12 cellular contexts compared by ENCODE assay signal in genomic region chr4:36990108-36990872, GRCh38.
DNase-seq lines count a peak whose midpoint lies in the region; ATAC-seq and TF ChIP-seq lines count a peak whose summit lies in the region.
"Had no signal": no experiment of that assay in that cellular context is flagged by ENCODE, and none has a peak within 500 bp of the region (broad histone marks: within the 10 kb centered on the region; RNA-seq: fewer than 3 reads in every experiment).

No MANE protein-coding gene starts in this region.

- CTCF ChIA-PET in WTC11 (lab: Charles Lee), result no interaction called here

- H3K4me3 Mint-ChIP-seq in WTC11 (no peak overlapping the region), osteocyte (ENCODE audit: unreplicated experiment) (no peak overlapping the region)
- H3K4me3 Mint-ChIP-seq: activated naive CD4-positive, alpha-beta T cell treated with anti-CD3 and anti-CD28 coated beads, Interleukin-2, amount 50 U/mL, for 24 hours had no signal

- peaks cover 6% of the 10 kb centered on the region for H3K27me3 Mint-ChIP-seq in WTC11 (ENCODE audit: low read depth)
- no peaks in the 10 kb centered on the region for H3K27me3 Mint-ChIP-seq in osteocyte (ENCODE audit: unreplicated experiment)
- H3K27me3 Mint-ChIP-seq: activated naive CD4-positive, alpha-beta T cell treated with anti-CD3 and anti-CD28 coated beads, Interleukin-2, amount 50 U/mL, for 24 hours had no signal

- H3K4me1 Mint-ChIP-seq in WTC11, result peaks cover 10% of the 10 kb centered on the region
- H3K4me1 Mint-ChIP-seq in osteocyte (ENCODE audit: unreplicated experiment), result no peaks in the 10 kb centered on the region
- H3K4me1 Mint-ChIP-seq: activated naive CD4-positive, alpha-beta T cell treated with anti-CD3 and anti-CD28 coated beads, Interleukin-2, amount 50 U/mL, for 24 hours had no signal

- H3K9me3 Mint-ChIP-seq in WTC11 (peaks cover 15% of the 10 kb centered on the region), osteocyte (ENCODE audit: unreplicated experiment) (peaks cover 15% of the 10 kb centered on the region)

- ATAC-seq in GM18519 (IDR thresholded peaks at IDR 0.05; ENCODE audit: low FRiP score, unreplicated experiment), result peak; percentile 80
- ATAC-seq in GM21381 (IDR thresholded peaks at IDR 0.05; ENCODE audit: unreplicated experiment), result peak; percentile 69
- peak; percentile 91 for ATAC-seq in HG03095 (IDR thresholded peaks at IDR 0.05; ENCODE audit: unreplicated experiment)
- no peak for ATAC-seq in WTC11

- TF ChIP-seq CTCF in WTC11 (IDR thresholded peaks at IDR 0.05) (no peak), osteocyte (IDR thresholded peaks at IDR 0.05) (no peak)

- DNase-seq in WTC11 (ENCODE audit: low spot score), result no peak
- DNase-seq in SHP77 treated with DMSO at 0.1 percent for 48 hours (lab: John Stamatoyannopoulos, UW), result no peak
- no peak for DNase-seq in amygdala (lab: John Stamatoyannopoulos, UW)
- DNase-seq in osteocyte (ENCODE audit: extremely low spot score, unreplicated experiment), result no peak
- DNase-seq in putamen (ENCODE audit: low spot score), result no peak
- DNase-seq: DMS79, mesenchymal stem cell, stomach had no signal

- POLR2A ChIA-PET in WTC11 (lab: Charles Lee), result no interaction called here

- H3K36me3 Mint-ChIP-seq in WTC11 (peaks cover 4% of the 10 kb centered on the region; the same call in 1 of the 2 replicates), osteocyte (ENCODE audit: unreplicated experiment) (no peaks in the 10 kb centered on the region)
- H3K36me3 Mint-ChIP-seq: activated naive CD4-positive, alpha-beta T cell treated with anti-CD3 and anti-CD28 coated beads, Interleukin-2, amount 50 U/mL, for 24 hours had no signal

- 0 out of 2 replicates have a peak overlapping the region, but pooled peaks have one; percentile 43 for H3K27ac Mint-ChIP-seq in WTC11
- no peak overlapping the region for H3K27ac Mint-ChIP-seq in osteocyte (ENCODE audit: unreplicated experiment)
- H3K27ac Mint-ChIP-seq: activated naive CD4-positive, alpha-beta T cell treated with anti-CD3 and anti-CD28 coated beads, Interleukin-2, amount 50 U/mL, for 24 hours had no signal

TF ChIP-seq in WTC11, 78 proteins besides CTCF, POLR2A, EP300 and RAD21:
- TF ChIP-seq ZNF121 (CRISPR knock-in tag; IDR thresholded peaks at IDR 0.05), result no peak
